In genomic region chr11:69286358-69287327, GRCh38 we compare ENCODE assay signal across 27 cellular contexts. TPM values are rescaled to one million over a fixed set of nuclear protein-coding genes. Genes with fewer than 3 reads are reported as not detected.
A peak's percentile ranks its signal among the peaks of the same experiment; 100 is the strongest.
DNase-seq lines count a peak whose midpoint lies in the region.
"Had no signal": no experiment of that assay in that cellular context is flagged by ENCODE, and none has a peak within 500 bp of the region (broad histone marks: within the 10 kb centered on the region; RNA-seq: fewer than 3 reads in every experiment).

No MANE protein-coding gene starts in this region.

- no peak overlapping the region for H2BK5ac ChIP-seq in mesendoderm (ENCODE audit: low read length)

- no peak overlapping the region for H4K8ac ChIP-seq in mesendoderm (ENCODE audit: low read depth, low read length)

- no peak overlapping the region for H3K4me3 ChIP-seq in mesendoderm (ENCODE audit: low read length)
- H3K4me3 ChIP-seq: right lobe of liver, upper lobe of left lung had no signal

- no peak overlapping the region for H3K4me2 ChIP-seq in mesendoderm (ENCODE audit: low read length)
- H3K4me2 ChIP-seq: KMS-11 had no signal

- peak; percentile 79 for DNase-seq in astrocyte of the hippocampus (ENCODE audit: low read depth, low spot score)
- DNase-seq in mesendoderm, result peak; percentile 39
- DNase-seq in retina, result peak; percentile 62
- no peak for DNase-seq in HUDEP-2 (lab: John Stamatoyannopoulos, UW; ENCODE audit: unreplicated experiment in 76 of 76)
- no peak for DNase-seq in midbrain (lab: John Stamatoyannopoulos, UW)
- no peak for DNase-seq in MV-4-11 (lab: John Stamatoyannopoulos, UW)
- DNase-seq in NAMALWA (ENCODE audit: low spot score), result no peak
- DNase-seq: ACHN; activated CD4-positive, alpha-beta T cell treated with anti-CD3 and anti-CD28 coated beads for 4 hours; activated effector memory CD4-positive, alpha-beta T cell treated with anti-CD3 and anti-CD28 coated beads, Interleukin-2, amount 50 U/mL, for 16 hours; activated T-cell treated with anti-CD3 and anti-CD28 coated beads for 4 hours; BE2C; cerebellar nuclear complex; DMS53; GDM1; glutamatergic neuron; kidney glomerular epithelial cell; NCI-H1436; NCI-H446 treated with DMSO at 0.1 percent for 48 hours; NCI-H82; nucleus accumbens; stimulated activated CD4-positive, alpha-beta T cell treated with anti-CD3 and anti-CD28 coated beads, Interleukin-2, amount 100 ng/mL, for 48 hours; T-helper 2 cell; upper lobe of left lung had no signal

- no peak overlapping the region for H3K56ac ChIP-seq in mesendoderm (ENCODE audit: low read length)

- no peak overlapping the region for H4K5ac ChIP-seq in mesendoderm (ENCODE audit: low read length)

- no peaks in the 10 kb centered on the region for H3K9me3 ChIP-seq in ES-I3 (ENCODE audit: control insufficient read depth, insufficient read depth, low read length)
- H3K9me3 ChIP-seq: BE2C, right lobe of liver, upper lobe of left lung had no signal

- H3K9ac ChIP-seq in ES-I3 (ENCODE audit: low read depth, low read length), result 0 out of 2 replicates have a peak overlapping the region, but pooled peaks have one; percentile 4
- no peak overlapping the region for H3K9ac ChIP-seq in mesendoderm (ENCODE audit: low read length)
- H3K9ac ChIP-seq: KMS-11 had no signal

- WGBS in mesendoderm (ENCODE audit: extremely low coverage, insufficient coverage, low lambda C conversion rate), result no CpG with 5 or more reads among the region's 38 CpGs

- no peaks in the 10 kb centered on the region for H3K79me2 ChIP-seq in mesendoderm (ENCODE audit: control insufficient read depth, insufficient read depth, low read length)

- H3K27ac ChIP-seq in mesendoderm (ENCODE audit: low read depth, low read length), result no peak overlapping the region
- H3K27ac ChIP-seq: KMS-11, right lobe of liver had no signal

- peaks cover 12% of the 10 kb centered on the region; the same call in 1 of the 2 replicates for H3K4me1 ChIP-seq in ES-I3 (ENCODE audit: insufficient read depth, low read length)
- no peaks in the 10 kb centered on the region for H3K4me1 ChIP-seq in mesendoderm (ENCODE audit: control insufficient read depth, low read depth, low read length)
- H3K4me1 ChIP-seq: BE2C, right lobe of liver had no signal

- no peak overlapping the region for H2AK5ac ChIP-seq in mesendoderm (ENCODE audit: low read length)

- no peaks in the 10 kb centered on the region for H3K79me1 ChIP-seq in mesendoderm (ENCODE audit: low read length)

- H3K27me3 ChIP-seq in mesendoderm (ENCODE audit: insufficient read depth, low read length, poor library complexity), result no peaks in the 10 kb centered on the region
- H3K27me3 ChIP-seq: BE2C, right lobe of liver, upper lobe of left lung had no signal

- no peak overlapping the region for H2BK15ac ChIP-seq in mesendoderm (replicated peaks; ENCODE audit: low read depth)

- no peak overlapping the region for H3K23ac ChIP-seq in mesendoderm (ENCODE audit: low read length)

- H2BK120ac ChIP-seq in mesendoderm (ENCODE audit: low read depth, low read length), result no peak overlapping the region

- no peaks in the 10 kb centered on the region for H3K36me3 ChIP-seq in ES-I3 (ENCODE audit: insufficient read depth, low read length)
- no peaks in the 10 kb centered on the region for H3K36me3 ChIP-seq in mesendoderm (ENCODE audit: control insufficient read depth, insufficient read depth, low read length)
- H3K36me3 ChIP-seq: BE2C, right lobe of liver, upper lobe of left lung had no signal

- no peak overlapping the region for H3K4ac ChIP-seq in mesendoderm (ENCODE audit: low read depth, low read length)

- H3K18ac ChIP-seq in mesendoderm (ENCODE audit: low read length), result no peak overlapping the region

RNA-seq across cellular contexts. Expression of gene MYEOV, which starts 7.3 kb away (rescaled TPM):
- 0.08 TPM for polyA plus RNA-seq in mesendoderm (2013, experiment 1 of 2)
- 0.04 TPM for polyA plus RNA-seq in mesendoderm (2013, experiment 2 of 2)

Comparison
In these comparisons a context has a peak if more than half of its experiments do, and no peak if none do; other contexts are left out.
1. DNase-seq: peak in astrocyte of the hippocampus (single experiment), mesendoderm (single experiment) and retina (single experiment); none in HUDEP-2 (0 of 76), midbrain (single experiment), MV-4-11 (single experiment) and NAMALWA (single experiment).